ENCODE assay signal across 37 cellular contexts in genomic region chr19:6440905-6441304, GRCh38. TPM values are rescaled to one million over a fixed set of nuclear protein-coding genes. Genes with fewer than 3 reads are reported as not detected.
"Had no signal": no experiment of that assay in that cellular context is flagged by ENCODE, and none has a peak within 500 bp of the region (broad histone marks: within the 10 kb centered on the region; RNA-seq: fewer than 3 reads in every experiment).

No MANE protein-coding gene starts in this region.

- DNase-seq: activated CD4-positive, alpha-beta memory T cell treated with anti-CD3 and anti-CD28 coated beads for 36 hours; activated CD4-positive, alpha-beta T cell treated with anti-CD3 and anti-CD28 coated beads for 36 hours; activated CD4-positive, alpha-beta T cell treated with anti-CD3 and anti-CD28 coated beads, Interleukin-2, amount 10 ng/mL, durations not matched to agents 24 days and 14 days; activated CD4-positive, CD25-positive, alpha-beta regulatory T cell; activated CD4-positive, CD25-positive, alpha-beta regulatory T cell treated with anti-CD3 and anti-CD28 coated beads, Interleukin-2, amount 50 U/mL, for 72 hours; activated CD8-positive, alpha-beta memory T cell treated with anti-CD3 and anti-CD28 coated beads, Interleukin-2, amount 10 ng/mL, durations not matched to agents 7 days and 5 days; activated CD8-positive, alpha-beta memory T cell treated with anti-CD3 and anti-CD28 coated beads, Interleukin-2, amount 50 U/mL, for 4 hours; activated CD8-positive, alpha-beta T cell treated with anti-CD3 and anti-CD28 coated beads, Interleukin-2, amount 10 ng/mL, durations not matched to agents 7 days and 5 days; activated gamma-delta T cell; activated naive CD4-positive, alpha-beta T cell; activated naive CD4-positive, alpha-beta T cell treated with anti-CD3 and anti-CD28 coated beads, Interleukin-2, amount 10 ng/mL, durations not matched to agents 7 days and 5 days; activated naive CD8-positive, alpha-beta T cell treated with anti-CD3 and anti-CD28 coated beads, Interleukin-2, amount 10 ng/mL, durations not matched to agents 7 days and 5 days; activated T-cell treated with anti-CD3 and anti-CD28 coated beads, Interleukin-2, amount 50 U/mL, for 1 hour; activated T-cell treated with anti-CD3 and anti-CD28 coated beads, Interleukin-2, amount 50 U/mL, for 48 hours; amniotic stem cell; anterior cingulate cortex; brain microvascular endothelial cell; dorsolateral prefrontal cortex; effector memory CD4-positive, alpha-beta T cell; endodermal cell; erythroblast; foreskin melanocyte; T-helper 1 cell; T-helper 17 cell; T1000; WERI-Rb-1 had no signal

- H3K9me3 Mint-ChIP-seq: activated CD4-positive, alpha-beta memory T cell treated with anti-CD3 and anti-CD28 coated beads for 36 hours; activated CD4-positive, alpha-beta T cell treated with anti-CD3 and anti-CD28 coated beads, Interleukin-2, amount 10 ng/mL, durations not matched to agents 24 days and 14 days; activated naive CD4-positive, alpha-beta T cell treated with anti-CD3 and anti-CD28 coated beads, Interleukin-2, amount 10 ng/mL, durations not matched to agents 7 days and 5 days; activated naive CD4-positive, alpha-beta T cell treated with anti-CD3 and anti-CD28 coated beads, Interleukin-2, amount 50 U/mL, for 72 hours; activated naive CD8-positive, alpha-beta T cell treated with anti-CD3 and anti-CD28 coated beads, Interleukin-2, amount 10 ng/mL, durations not matched to agents 7 days and 5 days; activated T-helper 1 cell treated with anti-CD3 and anti-CD28 coated beads, Interleukin-12 subunit alpha, Interleukin-12 subunit beta, Interleukin-2, Interleukin-4 antibody, amounts not matched to agents 30 ng/mL and 10 ng/mL and 1 ng/mL, durations not matched to agents 14 hours and 24 hours and 36 hours; T-helper 2 cell treated with Interferon-gamma antibody and Interleukin-4, amounts not matched to agents 5 μg/mL and 100 μg/mL, for 36 hours had no signal

- H3K27me3 Mint-ChIP-seq: activated CD4-positive, alpha-beta memory T cell treated with anti-CD3 and anti-CD28 coated beads for 36 hours; activated CD4-positive, alpha-beta T cell treated with anti-CD3 and anti-CD28 coated beads for 36 hours; activated CD4-positive, alpha-beta T cell treated with anti-CD3 and anti-CD28 coated beads, Interleukin-2, amount 10 ng/mL, durations not matched to agents 24 days and 14 days; activated CD8-positive, alpha-beta memory T cell treated with anti-CD3 and anti-CD28 coated beads, Interleukin-2, amount 10 ng/mL, durations not matched to agents 7 days and 5 days; activated naive CD4-positive, alpha-beta T cell treated with anti-CD3 and anti-CD28 coated beads, Interleukin-2, amount 10 ng/mL, durations not matched to agents 7 days and 5 days; T-helper 17 cell had no signal

- H3K4me3 ChIP-seq: dorsolateral prefrontal cortex, esophagus muscularis mucosa, gastroesophageal sphincter had no signal

- H3K4me1 ChIP-seq: esophagus muscularis mucosa, gastroesophageal sphincter had no signal

- H3K36me3 Mint-ChIP-seq: activated CD4-positive, alpha-beta memory T cell treated with anti-CD3 and anti-CD28 coated beads for 36 hours; activated CD8-positive, alpha-beta memory T cell treated with anti-CD3 and anti-CD28 coated beads, Interleukin-2, amount 10 ng/mL, durations not matched to agents 7 days and 5 days; activated naive CD4-positive, alpha-beta T cell treated with anti-CD3 and anti-CD28 coated beads, Interleukin-2, amount 10 ng/mL, durations not matched to agents 7 days and 5 days; activated naive CD4-positive, alpha-beta T cell treated with anti-CD3 and anti-CD28 coated beads, Interleukin-2, amount 50 U/mL, for 72 hours had no signal

- H3K4me1 Mint-ChIP-seq: activated CD4-positive, alpha-beta T cell treated with anti-CD3 and anti-CD28 coated beads for 36 hours; activated naive CD4-positive, alpha-beta T cell treated with anti-CD3 and anti-CD28 coated beads, Interleukin-2, amount 10 ng/mL, durations not matched to agents 7 days and 5 days; activated naive CD8-positive, alpha-beta T cell treated with anti-CD3 and anti-CD28 coated beads, Interleukin-2, amount 10 ng/mL, durations not matched to agents 7 days and 5 days; endodermal cell; T-helper 17 cell had no signal

- H3K27ac ChIP-seq: brain microvascular endothelial cell, dorsolateral prefrontal cortex, esophagus muscularis mucosa, gastroesophageal sphincter, WERI-Rb-1 had no signal

- ATAC-seq: activated CD4-positive, alpha-beta T cell treated with anti-CD3 and anti-CD28 coated beads for 36 hours; activated CD8-positive, alpha-beta memory T cell treated with anti-CD3 and anti-CD28 coated beads, Interleukin-2, amount 10 ng/mL, durations not matched to agents 7 days and 5 days; activated CD8-positive, alpha-beta T cell treated with anti-CD3 and anti-CD28 coated beads, Interleukin-2, amount 10 ng/mL, durations not matched to agents 7 days and 5 days; activated naive CD4-positive, alpha-beta T cell treated with anti-CD3 and anti-CD28 coated beads, Interleukin-2, amount 50 U/mL, for 72 hours; gastroesophageal sphincter; SK-N-SH treated with all-trans-retinoic acid at 6 μM for 48 hours; T-helper 17 cell had no signal

- H3K36me3 ChIP-seq: brain microvascular endothelial cell, WERI-Rb-1 had no signal

- H3K27ac Mint-ChIP-seq: activated CD4-positive, alpha-beta memory T cell treated with anti-CD3 and anti-CD28 coated beads for 36 hours; activated CD4-positive, alpha-beta T cell treated with anti-CD3 and anti-CD28 coated beads for 36 hours; activated CD4-positive, alpha-beta T cell treated with anti-CD3 and anti-CD28 coated beads, Interleukin-2, amount 10 ng/mL, durations not matched to agents 24 days and 14 days; activated CD8-positive, alpha-beta memory T cell treated with anti-CD3 and anti-CD28 coated beads, Interleukin-2, amount 10 ng/mL, durations not matched to agents 7 days and 5 days; activated CD8-positive, alpha-beta T cell treated with anti-CD3 and anti-CD28 coated beads, Interleukin-2, amount 10 ng/mL, durations not matched to agents 7 days and 5 days; activated naive CD4-positive, alpha-beta T cell treated with anti-CD3 and anti-CD28 coated beads, Interleukin-2, amount 10 ng/mL, durations not matched to agents 7 days and 5 days; activated T-helper 1 cell treated with anti-CD3 and anti-CD28 coated beads, Interleukin-12 subunit alpha, Interleukin-12 subunit beta, Interleukin-2, Interleukin-4 antibody, amounts not matched to agents 30 ng/mL and 10 ng/mL and 1 ng/mL, durations not matched to agents 14 hours and 24 hours and 36 hours; endodermal cell; T-helper 17 cell had no signal

- H3K4me3 Mint-ChIP-seq: activated CD4-positive, alpha-beta memory T cell treated with anti-CD3 and anti-CD28 coated beads for 36 hours; activated CD4-positive, alpha-beta T cell treated with anti-CD3 and anti-CD28 coated beads for 36 hours; activated CD4-positive, alpha-beta T cell treated with anti-CD3 and anti-CD28 coated beads, Interleukin-2, amount 10 ng/mL, durations not matched to agents 24 days and 14 days; activated CD8-positive, alpha-beta memory T cell treated with anti-CD3 and anti-CD28 coated beads, Interleukin-2, amount 10 ng/mL, durations not matched to agents 7 days and 5 days; activated CD8-positive, alpha-beta T cell treated with anti-CD3 and anti-CD28 coated beads, Interleukin-2, amount 10 ng/mL, durations not matched to agents 7 days and 5 days; activated naive CD4-positive, alpha-beta T cell treated with anti-CD3 and anti-CD28 coated beads, Interleukin-2, amount 10 ng/mL, durations not matched to agents 7 days and 5 days; activated naive CD8-positive, alpha-beta T cell treated with anti-CD3 and anti-CD28 coated beads, Interleukin-2, amount 10 ng/mL, durations not matched to agents 7 days and 5 days; activated T-helper 1 cell treated with anti-CD3 and anti-CD28 coated beads, Interleukin-12 subunit alpha, Interleukin-12 subunit beta, Interleukin-2, Interleukin-4 antibody, amounts not matched to agents 30 ng/mL and 10 ng/mL and 1 ng/mL, durations not matched to agents 14 hours and 24 hours and 36 hours; endodermal cell; T-helper 17 cell; T-helper 2 cell treated with Interferon-gamma antibody and Interleukin-4, amounts not matched to agents 5 μg/mL and 100 μg/mL, for 36 hours had no signal

- H3K27me3 ChIP-seq: brain microvascular endothelial cell, dorsolateral prefrontal cortex, esophagus muscularis mucosa, gastroesophageal sphincter had no signal

RNA-seq across cellular contexts. Expression of gene SLC25A41, which starts 7.3 kb away (rescaled TPM):
- total RNA-seq: activated CD4-positive, alpha-beta memory T cell treated with anti-CD3 and anti-CD28 coated beads for 36 hours; bronchial epithelial cell; T-helper 17 cell had no signal

RNA-seq across cellular contexts. Expression of gene CRB3, which starts 23.2 kb away (rescaled TPM):
- total RNA-seq: cardiac septum, glomerular endothelial cell had no signal

RNA-seq across cellular contexts. Expression of gene DENND1C, which starts 40.7 kb away (rescaled TPM):
- total RNA-seq: astrocyte, chondrocyte, glomerular endothelial cell had no signal
